8 cellular contexts compared by ENCODE assay signal in the genomic region with DNA sequence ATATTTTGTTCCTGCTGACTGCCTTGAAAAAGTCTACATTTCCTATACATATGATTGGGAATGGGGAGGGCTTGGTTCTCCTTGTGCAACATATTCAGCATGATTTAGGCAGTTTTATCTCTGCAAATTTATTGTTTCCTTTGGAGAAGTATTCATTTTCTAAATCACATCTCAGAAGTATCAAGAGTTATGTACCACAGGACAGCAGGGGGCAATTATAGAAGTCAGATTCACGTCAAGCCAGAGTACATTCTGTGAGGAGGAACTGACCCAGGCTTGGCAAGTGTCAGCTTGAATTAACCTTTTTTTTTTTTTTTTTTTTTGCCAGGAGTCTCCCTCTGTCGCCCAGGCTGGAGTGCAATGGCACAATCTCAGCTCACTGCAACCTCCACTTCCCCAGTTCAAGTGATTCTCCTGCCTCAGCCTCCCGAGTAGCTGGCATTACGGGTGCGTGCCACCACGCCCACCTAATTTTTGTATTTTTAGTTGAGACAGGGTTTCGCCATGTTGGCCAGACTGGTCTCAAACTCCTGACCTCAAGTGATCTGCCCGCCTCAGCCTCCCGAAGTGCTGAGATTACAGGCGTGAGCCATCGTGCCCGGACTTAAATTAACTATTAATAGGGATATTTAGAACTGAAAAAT. TPM values are rescaled to one million over a fixed set of nuclear protein-coding genes. Genes with fewer than 3 reads are reported as not detected.
DNase-seq lines count a peak whose midpoint lies in the region; ATAC-seq and TF ChIP-seq lines count a peak whose summit lies in the region.
"Not testable (repeated sequence)": the region's sequence is repeated elsewhere in the genome, so short reads cannot be mapped to it uniquely, and the experiment has no call there.

No MANE protein-coding gene starts in this region.

- peak overlapping the region; percentile 92 for H3K27ac ChIP-seq in DOHH2 (ENCODE audit: low read depth, low read length)
- peak overlapping the region; percentile 93 for H3K27ac ChIP-seq in OCI-LY1 (ENCODE audit: low read depth, low read length, poor library complexity, severe bottlenecking)
- peak overlapping the region; percentile 65 to 67 for H3K27ac ChIP-seq in right atrium auricular region
- peak overlapping the region; percentile 98 for H3K27ac ChIP-seq in neutrophil
- peak overlapping the region in 3 of 4 donors; percentile 67 to 88 (median 82) for H3K27ac ChIP-seq in tibial nerve

- H4K20me1 ChIP-seq in DOHH2 (ENCODE audit: control insufficient read depth, insufficient read depth, low read depth, low read length); OCI-LY1 (ENCODE audit: insufficient read depth, low read length): not testable (repeated sequence)

- H3K27ac Mint-ChIP-seq in activated CD8-positive, alpha-beta memory T cell treated with anti-CD3 and anti-CD28 coated beads, Interleukin-2, amount 10 ng/mL, durations not matched to agents 7 days and 5 days, result peak overlapping the region; percentile 100

- not testable (repeated sequence) for H2AFZ ChIP-seq in OCI-LY1 (ENCODE audit: low read length)

- H3K4me1 ChIP-seq in DOHH2 (ENCODE audit: control insufficient read depth, low read length) (peaks cover 59% of the 10 kb centered on the region), OCI-LY1 (ENCODE audit: insufficient read depth, low read length, severe bottlenecking) (peaks cover 49% of the 10 kb centered on the region), right atrium auricular region (peaks cover 0 to 11% of the 10 kb centered on the region in 2 donors), neutrophil (ENCODE audit: control insufficient read depth in 1 of 2, insufficient read depth in 1 of 2, low read depth in 1 of 2, low read length in 1 of 2) (peaks cover 77 to 80% of the 10 kb centered on the region in 2 experiments), tibial nerve (peaks cover 0 to 26% (median 8%) of the 10 kb centered on the region in 4 donors)

- peaks cover 22% of the 10 kb centered on the region for H3K36me3 Mint-ChIP-seq in activated CD8-positive, alpha-beta memory T cell treated with anti-CD3 and anti-CD28 coated beads, Interleukin-2, amount 10 ng/mL, durations not matched to agents 7 days and 5 days

- peaks cover 70% of the 10 kb centered on the region for H3K4me1 Mint-ChIP-seq in activated CD8-positive, alpha-beta memory T cell treated with anti-CD3 and anti-CD28 coated beads, Interleukin-2, amount 10 ng/mL, durations not matched to agents 7 days and 5 days

- DNase-seq in activated CD8-positive, alpha-beta memory T cell treated with anti-CD3 and anti-CD28 coated beads, Interleukin-2, amount 10 ng/mL, durations not matched to agents 7 days and 5 days; right atrium auricular region (ENCODE audit: low spot score); tibial nerve (ENCODE audit: low spot score in 2 of 2): not testable (repeated sequence)
- DNase-seq in choroid plexus epithelial cell (ENCODE audit: low read depth), result peak; percentile 90

- H3K9me2 ChIP-seq in DOHH2 (replicated peaks; ENCODE audit: control insufficient read depth, low read length); OCI-LY1 (ENCODE audit: low read depth, low read length): not testable (repeated sequence)

- peaks cover 15% of the 10 kb centered on the region for H3F3A ChIP-seq in DOHH2 (ENCODE audit: control insufficient read depth, insufficient read depth)
- not testable (repeated sequence) for H3F3A ChIP-seq in OCI-LY1 (ENCODE audit: insufficient read depth, low read length)

- H3K9me3 Mint-ChIP-seq in activated CD8-positive, alpha-beta memory T cell treated with anti-CD3 and anti-CD28 coated beads, Interleukin-2, amount 10 ng/mL, durations not matched to agents 7 days and 5 days (ENCODE audit: low read depth), result not testable (repeated sequence)

- H3K4me3 ChIP-seq in DOHH2 (ENCODE audit: low read length) (peak overlapping the region; percentile 63), OCI-LY1 (ENCODE audit: low read depth, low read length, poor library complexity, severe bottlenecking) (peak overlapping the region; percentile 34), neutrophil (ENCODE audit: low read depth in 1 of 2, low read length in 1 of 2) (peak overlapping the region; percentile 41 to 45), tibial nerve (peak overlapping the region in 1 of 4 donors; percentile 22)
- not testable (repeated sequence) for H3K4me3 ChIP-seq in choroid plexus epithelial cell (ENCODE audit: low read depth, low read length); right atrium auricular region

- WGBS in tibial nerve, 2 donors, result 75 to 78% methylated on average over 12 of the region's 12 CpGs

- H3K9ac ChIP-seq in OCI-LY1 (ENCODE audit: low read length), result peak overlapping the region; percentile 55; the same call in 1 of the 2 replicates

- peak; percentile 35 for ATAC-seq in HG03175 (IDR thresholded peaks at IDR 0.05; ENCODE audit: unreplicated experiment)
- peak; percentile 31 for ATAC-seq in activated CD8-positive, alpha-beta memory T cell treated with anti-CD3 and anti-CD28 coated beads, Interleukin-2, amount 10 ng/mL, durations not matched to agents 7 days and 5 days

- H3K4me3 Mint-ChIP-seq in activated CD8-positive, alpha-beta memory T cell treated with anti-CD3 and anti-CD28 coated beads, Interleukin-2, amount 10 ng/mL, durations not matched to agents 7 days and 5 days, result peak overlapping the region; percentile 69

- H3K9me3 ChIP-seq in DOHH2 (ENCODE audit: control insufficient read depth, insufficient read depth, low read length); OCI-LY1 (ENCODE audit: low read length); right atrium auricular region; neutrophil; tibial nerve: not testable (repeated sequence)

- H3K27me3 Mint-ChIP-seq in activated CD8-positive, alpha-beta memory T cell treated with anti-CD3 and anti-CD28 coated beads, Interleukin-2, amount 10 ng/mL, durations not matched to agents 7 days and 5 days, result not testable (repeated sequence)

- H3K79me2 ChIP-seq in DOHH2 (ENCODE audit: control insufficient read depth, low read length); OCI-LY1 (ENCODE audit: insufficient read depth, low read length): not testable (repeated sequence)

- peak in 1 of 2 donors; percentile 41 for TF ChIP-seq EP300 in tibial nerve (IDR thresholded peaks at IDR 0.05)

- peak overlapping the region; percentile 67 for H3K4me2 ChIP-seq in DOHH2 (ENCODE audit: low read length)
- H3K4me2 ChIP-seq in OCI-LY1 (ENCODE audit: low read length), result peak overlapping the region; percentile 68

- TF ChIP-seq CTCF in DOHH2 (IDR thresholded peaks at IDR 0.05; ENCODE audit: low read depth, low read length, poor library complexity, severe bottlenecking); OCI-LY1 (IDR thresholded peaks at IDR 0.05; ENCODE audit: low read length); choroid plexus epithelial cell (conservative IDR thresholded peaks at IDR 0.05; ENCODE audit: low read depth, low read length); right atrium auricular region (IDR thresholded peaks at IDR 0.05); tibial nerve (IDR thresholded peaks at IDR 0.05): not testable (repeated sequence)
- TF ChIP-seq CTCF in neutrophil (IDR thresholded peaks at IDR 0.05), result peak; percentile 27

- H3K36me3 ChIP-seq in DOHH2 (ENCODE audit: control insufficient read depth, low read length); OCI-LY1 (ENCODE audit: insufficient read depth, low read length); right atrium auricular region; neutrophil; tibial nerve: not testable (repeated sequence)

- H3K27me3 ChIP-seq in DOHH2 (ENCODE audit: control insufficient read depth, low read length); OCI-LY1 (ENCODE audit: insufficient read depth, low read length); right atrium auricular region; neutrophil; tibial nerve: not testable (repeated sequence)

- TF ChIP-seq POLR2A in tibial nerve (IDR thresholded peaks at IDR 0.05), result not testable (repeated sequence)

- CTCF ChIA-PET in activated CD8-positive, alpha-beta memory T cell treated with anti-CD3 and anti-CD28 coated beads, Interleukin-2, amount 10 ng/mL, durations not matched to agents 7 days and 5 days (lab: Charles Lee), result interaction anchor here (0.6 to 3.0 kb wide), 14 partner anchors 10 to 95 kb away, joined by 3 to 28 read pairs (median 4); a partner anchor contains a TSS

RNA-seq across cellular contexts. Expression of a gene that starts 18.2 kb away (rescaled TPM):
- 100 to 1,000 TPM; 129 to 174 TPM for total RNA-seq in activated CD8-positive, alpha-beta memory T cell treated with anti-CD3 and anti-CD28 coated beads, Interleukin-2, amount 10 ng/mL, durations not matched to agents 7 days and 5 days
- total RNA-seq in right atrium auricular region (10 to 100 TPM; 27.8 to 34.0 TPM), tibial nerve (10 to 100 TPM; 59.8 to 96.5 (median 73.6) TPM)
